8 cellular contexts compared by ENCODE assay signal in genomic region chr1:26472330-26472900, GRCh38. TPM values are rescaled to one million over a fixed set of nuclear protein-coding genes. Genes with fewer than 3 reads are reported as not detected.
DNase-seq lines count a peak whose midpoint lies in the region; ATAC-seq and TF ChIP-seq lines count a peak whose summit lies in the region.

TSS of gene HMGN2 (plus strand) at chr1:26472440. CDS start at chr1:26472613, 173 bp downstream.

- H3F3A ChIP-seq in neural cell (ENCODE audit: insufficient read depth, low read length, poor library complexity, severe bottlenecking), result no peaks in the 10 kb centered on the region

- H3K4me3 Mint-ChIP-seq in stimulated activated naive CD8-positive, alpha-beta T cell treated with anti-CD3 and anti-CD28 coated beads, Interleukin-15, Interleukin-2, amounts not matched to agents 100 ng/mL and 50 ng/mL, for 24 hours, result peak within 1 kb of the TSS; percentile 93

- H3K79me2 ChIP-seq in DND-41 (ENCODE audit: insufficient read depth, low read length) (peaks cover 49% of the 10 kb centered on the region), KMS-11 (ENCODE audit: insufficient read depth, low read depth) (peaks cover 20% of the 10 kb centered on the region), neural cell (replicated peaks; ENCODE audit: insufficient read depth, low read length) (peaks cover 21% of the 10 kb centered on the region)

- H3K27me3 ChIP-seq in DND-41 (ENCODE audit: insufficient read depth, low read length, poor library complexity) (no peaks in the 10 kb centered on the region), KMS-11 (ENCODE audit: insufficient read depth, low read depth) (no peaks in the 10 kb centered on the region), neural cell (ENCODE audit: insufficient read depth, low read depth, low read length) (no peaks in the 10 kb centered on the region)

- peaks cover 48% of the 10 kb centered on the region for H4K20me1 ChIP-seq in DND-41 (ENCODE audit: insufficient read depth, low read length)
- H4K20me1 ChIP-seq in KMS-11 (ENCODE audit: insufficient read depth), result peaks cover 21% of the 10 kb centered on the region; the same call in 1 of the 2 replicates
- peaks cover 36% of the 10 kb centered on the region for H4K20me1 ChIP-seq in neural cell (ENCODE audit: insufficient read depth)

- H3K36me3 ChIP-seq in DND-41 (ENCODE audit: insufficient read depth, low read length) (peaks cover 59% of the 10 kb centered on the region), KMS-11 (ENCODE audit: insufficient read depth) (peaks cover 10% of the 10 kb centered on the region), neural cell (ENCODE audit: insufficient read depth, low read length) (peaks cover under 1% of the 10 kb centered on the region)

- H3K27ac Mint-ChIP-seq in stimulated activated naive CD8-positive, alpha-beta T cell treated with anti-CD3 and anti-CD28 coated beads, Interleukin-15, Interleukin-2, amounts not matched to agents 100 ng/mL and 50 ng/mL, for 24 hours, result peak within 1 kb of the TSS; percentile 95

- H3K27ac ChIP-seq in DND-41 (ENCODE audit: low read length), result peak within 1 kb of the TSS; percentile 97
- peak within 1 kb of the TSS; percentile 100 for H3K27ac ChIP-seq in KMS-11
- peak within 1 kb of the TSS; percentile 96 for H3K27ac ChIP-seq in neural cell (ENCODE audit: low read length)

- H3K4me3 ChIP-seq in DND-41 (ENCODE audit: low read depth in 1 of 2, low read length in 2 of 2) (peak within 1 kb of the TSS; percentile 72 to 82), KMS-11 (IDR thresholded peaks at IDR 0.05; ENCODE audit: insufficient read depth, low read depth, low read length) (peak within 1 kb of the TSS; percentile 83), fibroblast of villous mesenchyme (ENCODE audit: low read depth, low read length) (peak within 1 kb of the TSS; percentile 74), neural cell (ENCODE audit: low read length) (peak within 1 kb of the TSS; percentile 91)

- H3K9me3 ChIP-seq in DND-41 (ENCODE audit: insufficient read depth, low read length, severe bottlenecking) (no peaks in the 10 kb centered on the region), neural cell (ENCODE audit: low read length) (no peaks in the 10 kb centered on the region)

- H3K9ac ChIP-seq in DND-41 (ENCODE audit: low read depth, low read length), result peak within 1 kb of the TSS; percentile 100
- H3K9ac ChIP-seq in KMS-11, result peak within 1 kb of the TSS; percentile 100
- H3K9ac ChIP-seq in neural cell (ENCODE audit: low read length), result peak within 1 kb of the TSS; percentile 98

- no peaks in the 10 kb centered on the region for H3K27me3 Mint-ChIP-seq in stimulated activated naive CD8-positive, alpha-beta T cell treated with anti-CD3 and anti-CD28 coated beads, Interleukin-15, Interleukin-2, amounts not matched to agents 100 ng/mL and 50 ng/mL, for 24 hours

- no peaks in the 10 kb centered on the region for H3K9me2 ChIP-seq in neural cell (ENCODE audit: insufficient read depth, low read length)

- H3K4me1 ChIP-seq in DND-41 (ENCODE audit: insufficient read depth, low read length) (peaks cover 49% of the 10 kb centered on the region), KMS-11 (ENCODE audit: low read depth, poor library complexity, severe bottlenecking) (peaks cover 32% of the 10 kb centered on the region)

- H2AFZ ChIP-seq in DND-41 (ENCODE audit: low read depth, low read length) (peak within 1 kb of the TSS; percentile 69), KMS-11 (ENCODE audit: low read depth) (peak within 1 kb of the TSS; percentile 53; the same call in 1 of the 2 replicates), neural cell (ENCODE audit: low read depth, low read length) (peak within 1 kb of the TSS; percentile 56)

- no peaks in the 10 kb centered on the region for H3K9me3 Mint-ChIP-seq in stimulated activated naive CD8-positive, alpha-beta T cell treated with anti-CD3 and anti-CD28 coated beads, Interleukin-15, Interleukin-2, amounts not matched to agents 100 ng/mL and 50 ng/mL, for 24 hours

- peaks cover 48% of the 10 kb centered on the region for H3K4me1 Mint-ChIP-seq in stimulated activated naive CD8-positive, alpha-beta T cell treated with anti-CD3 and anti-CD28 coated beads, Interleukin-15, Interleukin-2, amounts not matched to agents 100 ng/mL and 50 ng/mL, for 24 hours (ENCODE audit: low read depth)

- TF ChIP-seq CTCF in DND-41 (IDR thresholded peaks at IDR 0.05; ENCODE audit: borderline replicate concordance, extremely low read depth, low read length, poor library complexity, severe bottlenecking) (no peak), KMS-11 (conservative IDR thresholded peaks at IDR 0.05; ENCODE audit: low read depth, low read length) (no peak), fibroblast of villous mesenchyme (IDR thresholded peaks at IDR 0.05; ENCODE audit: insufficient read depth, low read depth, low read length) (no peak), neural cell (IDR thresholded peaks at IDR 0.05; ENCODE audit: poor library complexity, severe bottlenecking) (no peak)

- H3K4me2 ChIP-seq in DND-41 (ENCODE audit: insufficient read depth, low read length), result peak within 1 kb of the TSS; percentile 83
- H3K4me2 ChIP-seq in KMS-11, result peak within 1 kb of the TSS; percentile 96
- H3K4me2 ChIP-seq in neural cell (ENCODE audit: low read length), result peak within 1 kb of the TSS; percentile 98

- peaks cover 53% of the 10 kb centered on the region for H3K36me3 Mint-ChIP-seq in stimulated activated naive CD8-positive, alpha-beta T cell treated with anti-CD3 and anti-CD28 coated beads, Interleukin-15, Interleukin-2, amounts not matched to agents 100 ng/mL and 50 ng/mL, for 24 hours (ENCODE audit: low read depth)

- ATAC-seq in DND-41 (ENCODE audit: insufficient read depth, low read depth), result peak; percentile 74
- peak; percentile 55 for ATAC-seq in GM21737 (IDR thresholded peaks at IDR 0.05; ENCODE audit: unreplicated experiment)

- peak; percentile 96 for DNase-seq in DND-41
- DNase-seq in SIG-M5 (lab: John Stamatoyannopoulos, UW), result peak; percentile 80
- peak; percentile 95 for DNase-seq in activated effector memory CD4-positive, alpha-beta T cell treated with anti-CD3 and anti-CD28 coated beads, Interleukin-2, amount 50 U/mL, for 16 hours
- peak; percentile 82 for DNase-seq in fibroblast of villous mesenchyme (ENCODE audit: low read depth)

- TF ChIP-seq RAD21 in neural cell (conservative IDR thresholded peaks at IDR 0.05), result no peak

- TF ChIP-seq EP300 in neural cell (conservative IDR thresholded peaks at IDR 0.05; ENCODE audit: poor library complexity, severe bottlenecking), result peak; percentile 38

TF ChIP-seq in neural cell, 6 proteins besides CTCF, POLR2A, EP300 and RAD21:
- TF ChIP-seq REST (IDR thresholded peaks at IDR 0.05; ENCODE audit: borderline replicate concordance) (peak; percentile 55), SMC3 (conservative IDR thresholded peaks at IDR 0.05; ENCODE audit: poor library complexity) (no peak), TAF1 (IDR thresholded peaks at IDR 0.05; ENCODE audit: low read depth) (peak; percentile 19), MXI1 (conservative IDR thresholded peaks at IDR 0.05; ENCODE audit: poor library complexity, severe bottlenecking) (no peak), POLR2AphosphoS5 (IDR thresholded peaks at IDR 0.05) (peak; percentile 90), EZH2 (IDR thresholded peaks at IDR 0.05; ENCODE audit: borderline replicate concordance, insufficient read depth, low read length, poor library complexity, severe bottlenecking) (no peak)

RNA-seq across cellular contexts. Expression of gene HMGN2, which starts in this region (rescaled TPM):
- 223 and 252 TPM in 2 replicates for total RNA-seq in fibroblast of villous mesenchyme
- polyA plus RNA-seq in neural cell, result 615 and 621 TPM in 2 replicates
- polyA minus RNA-seq in neural cell, result 274 and 303 TPM in 2 replicates

Comparison
In these comparisons a context has a peak if more than half of its experiments do, and no peak if none do; other contexts are left out.
1. Peak in every context shown above with its lines: DNase-seq, ATAC-seq, H3K4me3 ChIP-seq and H3K27ac ChIP-seq.